11 cellular contexts compared by ENCODE assay signal in genomic region chr21:25428537-25428936, GRCh38.
DNase-seq lines count a peak whose midpoint lies in the region; ATAC-seq and FAIRE-seq lines count a peak whose summit lies in the region.
"Had no signal": no experiment of that assay in that cellular context is flagged by ENCODE, and none has a peak within 500 bp of the region (broad histone marks: within the 10 kb centered on the region; RNA-seq: fewer than 3 reads in every experiment).

No MANE protein-coding gene starts in this region.

- peak; percentile 63 for ATAC-seq in GM21786 (IDR thresholded peaks at IDR 0.05; ENCODE audit: unreplicated experiment)
- peak; percentile 22 for ATAC-seq in memory B cell (ENCODE audit: low read depth)
- ATAC-seq in left cardiac atrium, result no peak
- ATAC-seq in GM19324 (IDR thresholded peaks at IDR 0.05; ENCODE audit: low FRiP score, unreplicated experiment), result no peak
- ATAC-seq: HepG2 had no signal

- no peaks in the 10 kb centered on the region for H3K27me3 Mint-ChIP-seq in activated CD4-positive, alpha-beta memory T cell treated with anti-CD3 and anti-CD28 coated beads for 36 hours
- H3K27me3 Mint-ChIP-seq in activated CD4-positive, alpha-beta memory T cell treated with anti-CD3 and anti-CD28 coated beads, Interleukin-2, amount 10 ng/mL, durations not matched to agents 7 days and 5 days, result no peaks in the 10 kb centered on the region
- no peaks in the 10 kb centered on the region for H3K27me3 Mint-ChIP-seq in memory B cell
- H3K27me3 Mint-ChIP-seq: activated CD4-positive, alpha-beta T cell treated with anti-CD3 and anti-CD28 coated beads, Interleukin-2, amount 10 ng/mL, durations not matched to agents 7 days and 5 days had no signal

- H3K9me3 Mint-ChIP-seq in activated CD4-positive, alpha-beta memory T cell treated with anti-CD3 and anti-CD28 coated beads for 36 hours, result no peaks in the 10 kb centered on the region
- H3K9me3 Mint-ChIP-seq in activated CD4-positive, alpha-beta memory T cell treated with anti-CD3 and anti-CD28 coated beads, Interleukin-2, amount 10 ng/mL, durations not matched to agents 7 days and 5 days, result no peaks in the 10 kb centered on the region
- H3K9me3 Mint-ChIP-seq in memory B cell, result no peaks in the 10 kb centered on the region

- H3K36me3 Mint-ChIP-seq in activated CD4-positive, alpha-beta memory T cell treated with anti-CD3 and anti-CD28 coated beads for 36 hours, result peaks cover 4% of the 10 kb centered on the region
- no peaks in the 10 kb centered on the region for H3K36me3 Mint-ChIP-seq in activated CD4-positive, alpha-beta memory T cell treated with anti-CD3 and anti-CD28 coated beads, Interleukin-2, amount 10 ng/mL, durations not matched to agents 7 days and 5 days (ENCODE audit: low read depth)
- no peaks in the 10 kb centered on the region for H3K36me3 Mint-ChIP-seq in memory B cell

- FAIRE-seq in HTR-8/SVneo (lab: Jason Lieb, UNC), result peak; percentile 33
- FAIRE-seq: HepG2 had no signal

- POLR2A ChIA-PET in activated CD4-positive, alpha-beta memory T cell treated with anti-CD3 and anti-CD28 coated beads for 36 hours (lab: Charles Lee), result interaction anchor here (1.0 to 2.2 kb wide), 9 partner anchors 28 to 150 kb away, joined by 3 to 7 read pairs (median 4); no protein-coding TSS in a partner anchor
- POLR2A ChIA-PET in activated CD4-positive, alpha-beta memory T cell treated with anti-CD3 and anti-CD28 coated beads, Interleukin-2, amount 10 ng/mL, durations not matched to agents 7 days and 5 days (lab: Charles Lee), result no interaction called here

- DNase-seq in activated CD4-positive, alpha-beta memory T cell treated with anti-CD3 and anti-CD28 coated beads for 36 hours, result no peak
- no peak for DNase-seq in activated CD4-positive, alpha-beta memory T cell treated with anti-CD3 and anti-CD28 coated beads, Interleukin-2, amount 10 ng/mL, durations not matched to agents 7 days and 5 days
- DNase-seq in HTR-8/SVneo (ENCODE audit: insufficient read length, low spot score) (no peak), memory B cell (ENCODE audit: low spot score in 2 of 2) (no peak), left cardiac atrium (no peak), NCI-H2081 treated with DMSO at 0.1 percent for 48 hours (lab: John Stamatoyannopoulos, UW) (no peak)
- DNase-seq: activated CD4-positive, alpha-beta T cell treated with anti-CD3 and anti-CD28 coated beads, Interleukin-2, amount 10 ng/mL, durations not matched to agents 7 days and 5 days; NCI-H774 had no signal

- intact Hi-C loops in activated CD4-positive, alpha-beta memory T cell treated with anti-CD3 and anti-CD28 coated beads for 36 hours (cut with micrococcal nuclease), result loop anchor here (1.0 kb wide), 5 partner anchors 8 to 145 kb away; no protein-coding TSS in a partner anchor
- intact Hi-C loops in left cardiac atrium (cut with DNase I), result no loop called here

- H3K27ac Mint-ChIP-seq in activated CD4-positive, alpha-beta memory T cell treated with anti-CD3 and anti-CD28 coated beads for 36 hours, result peak overlapping the region; percentile 13
- H3K27ac Mint-ChIP-seq in activated CD4-positive, alpha-beta memory T cell treated with anti-CD3 and anti-CD28 coated beads, Interleukin-2, amount 10 ng/mL, durations not matched to agents 7 days and 5 days, result no peak overlapping the region
- peak overlapping the region; percentile 3 for H3K27ac Mint-ChIP-seq in memory B cell
- H3K27ac Mint-ChIP-seq: activated CD4-positive, alpha-beta T cell treated with anti-CD3 and anti-CD28 coated beads, Interleukin-2, amount 10 ng/mL, durations not matched to agents 7 days and 5 days had no signal

- CTCF ChIA-PET in activated CD4-positive, alpha-beta memory T cell treated with anti-CD3 and anti-CD28 coated beads for 36 hours (lab: Charles Lee), result interaction anchor here (1.0 to 1.4 kb wide), 4 partner anchors 24 to 139 kb away, joined by 3 to 4 read pairs (median 4); no protein-coding TSS in a partner anchor
- CTCF ChIA-PET in activated CD4-positive, alpha-beta memory T cell treated with anti-CD3 and anti-CD28 coated beads, Interleukin-2, amount 10 ng/mL, durations not matched to agents 7 days and 5 days (lab: Charles Lee), result no interaction called here

- H3K4me3 Mint-ChIP-seq in activated CD4-positive, alpha-beta memory T cell treated with anti-CD3 and anti-CD28 coated beads for 36 hours, result no peak overlapping the region
- H3K4me3 Mint-ChIP-seq in activated CD4-positive, alpha-beta memory T cell treated with anti-CD3 and anti-CD28 coated beads, Interleukin-2, amount 10 ng/mL, durations not matched to agents 7 days and 5 days, result no peak overlapping the region
- H3K4me3 Mint-ChIP-seq in memory B cell, result no peak overlapping the region
- H3K4me3 Mint-ChIP-seq: activated CD4-positive, alpha-beta T cell treated with anti-CD3 and anti-CD28 coated beads, Interleukin-2, amount 10 ng/mL, durations not matched to agents 7 days and 5 days had no signal

- H3K4me1 Mint-ChIP-seq in activated CD4-positive, alpha-beta memory T cell treated with anti-CD3 and anti-CD28 coated beads for 36 hours (ENCODE audit: low read depth), result peaks cover 51% of the 10 kb centered on the region
- peaks cover 34% of the 10 kb centered on the region for H3K4me1 Mint-ChIP-seq in activated CD4-positive, alpha-beta memory T cell treated with anti-CD3 and anti-CD28 coated beads, Interleukin-2, amount 10 ng/mL, durations not matched to agents 7 days and 5 days
- peaks cover 23% of the 10 kb centered on the region for H3K4me1 Mint-ChIP-seq in memory B cell

Comparison
In these comparisons a context has a peak if more than half of its experiments do, and no peak if none do; other contexts are left out.
1. ATAC-seq: peak in GM21786 (single experiment) and memory B cell (single experiment); none in left cardiac atrium (0 of 2) and GM19324 (single experiment).